24 cellular contexts compared by ENCODE assay signal in genomic region chr17:60188727-60189126, GRCh38. TPM values are rescaled to one million over a fixed set of nuclear protein-coding genes. Genes with fewer than 3 reads are reported as not detected.
"Had no signal": no experiment of that assay in that cellular context is flagged by ENCODE, and none has a peak within 500 bp of the region (broad histone marks: within the 10 kb centered on the region; RNA-seq: fewer than 3 reads in every experiment).

No MANE protein-coding gene starts in this region.

- H3K27me3 ChIP-seq: MG63 had no signal

- H3K9me3 ChIP-seq: MG63, SK-N-SH had no signal

- DNase-seq: Karpas-422, KG1, MG63, NCI-H1092 treated with DMSO at 0.1 percent for 48 hours, NCI-H1436, NCI-H187, NCI-H2029, NCI-H2081 treated with DMSO at 0.1 percent for 48 hours, NCI-H2171 treated with DMSO at 0.1 percent for 48 hours, NCI-H345, NCI-H446 treated with DMSO at 0.1 percent for 48 hours, NCI-H510A treated with DMSO at 0.1 percent for 48 hours, NCI-H526, NCI-H748 treated with DMSO at 0.1 percent for 48 hours, PC-3, SHP77, SK-N-SH, SW 1271, T-cell had no signal

- H3K27ac ChIP-seq: RWPE1 had no signal

- ATAC-seq: Panc1, PC-3, T-cell had no signal

- H3K4me3 ChIP-seq: MG63 had no signal

RNA-seq across cellular contexts. Expression of gene CA4, which starts 39.0 kb away (rescaled TPM):
- total RNA-seq: HT-29, OCI-LY7, PC-3, SK-MEL-5, T-cell had no signal
